In genomic region chr10:78416031-78416800, GRCh38 we compare ENCODE assay signal across 16 cellular contexts.
DNase-seq lines count a peak whose midpoint lies in the region; ATAC-seq and TF ChIP-seq lines count a peak whose summit lies in the region.
"Had no signal": no experiment of that assay in that cellular context is flagged by ENCODE, and none has a peak within 500 bp of the region (broad histone marks: within the 10 kb centered on the region; RNA-seq: fewer than 3 reads in every experiment).

No MANE protein-coding gene starts in this region.

- no peak for TF ChIP-seq CTCF in sigmoid colon (IDR thresholded peaks at IDR 0.05)

- no peak for TF ChIP-seq EP300 in sigmoid colon (IDR thresholded peaks at IDR 0.05)

- no peak overlapping the region for H3K4me3 Mint-ChIP-seq in activated naive CD4-positive, alpha-beta T cell treated with anti-CD3 and anti-CD28 coated beads for 36 hours
- H3K4me3 Mint-ChIP-seq: activated B cell treated with CpG ODN at 0.5 μM for 24 hours; stimulated activated memory B cell treated with anti-CD40 and anti-IgM and Interleukin-4, amounts not matched to agents 10 μg/mL and 1 μg/mL and 100 μg/mL, for 72 hours had no signal

- H3K9ac ChIP-seq in GM23248, result peak overlapping the region; percentile 26; the same call in 1 of the 2 replicates

- no peaks in the 10 kb centered on the region for H4K20me1 ChIP-seq in GM23248 (ENCODE audit: insufficient read depth)

- H3F3A ChIP-seq in GM23248 (ENCODE audit: insufficient read depth), result peaks cover 18% of the 10 kb centered on the region

- H3K36me3 Mint-ChIP-seq in activated naive CD4-positive, alpha-beta T cell treated with anti-CD3 and anti-CD28 coated beads for 36 hours (ENCODE audit: low read depth), result no peaks in the 10 kb centered on the region
- H3K36me3 Mint-ChIP-seq: stimulated activated memory B cell treated with anti-CD40 and anti-IgM and Interleukin-4, amounts not matched to agents 10 μg/mL and 1 μg/mL and 100 μg/mL, for 72 hours had no signal

- H3K9me2 ChIP-seq in GM23248 (ENCODE audit: insufficient read depth), result no peaks in the 10 kb centered on the region

- no peak for TF ChIP-seq POLR2A in sigmoid colon (IDR thresholded peaks at IDR 0.05)

- 1 to 2% methylated on average over 2 of the region's 2 CpGs for WGBS in GM23248 (ENCODE audit: low coverage in 1 of 2, low lambda C conversion rate in 2 of 2, missing lambda C conversion rate in 2 of 2), 2 experiments
- 52 to 66% methylated on average over 2 of the region's 2 CpGs for WGBS in sigmoid colon, 2 donors

- DNase-seq in GM23248, result peak; percentile 96
- DNase-seq in RPMI7951 (ENCODE audit: low read depth), result peak; percentile 90
- DNase-seq in fibroblast of gingiva (ENCODE audit: low read depth), result peak; percentile 16
- peak; percentile 29 for DNase-seq in sigmoid colon
- DNase-seq in activated naive CD4-positive, alpha-beta T cell treated with anti-CD3 and anti-CD28 coated beads for 36 hours, result no peak
- DNase-seq in cerebellar cortex (ENCODE audit: low spot score), result no peak
- no peak for DNase-seq in stimulated activated CD4-positive, alpha-beta T cell treated with anti-CD3 and anti-CD28 coated beads, Interleukin-4, amount 100 ng/mL, for 24 hours
- DNase-seq: activated B cell treated with CpG ODN at 0.5 μM for 24 hours; cortex of kidney; DND-41; hippocampal formation; NCI-H187; stimulated activated CD4-positive, alpha-beta T cell treated with anti-CD3 and anti-CD28 coated beads, Interleukin-12 subunit alpha, Interleukin-12 subunit beta, amount 100 ng/mL, for 4 hours had no signal

- no peak for ATAC-seq in HG02852 (IDR thresholded peaks at IDR 0.05; ENCODE audit: unreplicated experiment)
- ATAC-seq: stimulated activated memory B cell treated with anti-CD40 and anti-IgM and Interleukin-4, amounts not matched to agents 10 μg/mL and 1 μg/mL and 100 μg/mL, for 72 hours had no signal

- in situ Hi-C loops in GM23248 (cut with MboI), result no loop called here

- 0 out of 2 replicates have a peak overlapping the region, but pooled peaks have one; percentile 20 for H2AFZ ChIP-seq in GM23248

- no peaks in the 10 kb centered on the region for H3K4me1 Mint-ChIP-seq in activated naive CD4-positive, alpha-beta T cell treated with anti-CD3 and anti-CD28 coated beads for 36 hours (ENCODE audit: low read depth)
- H3K4me1 Mint-ChIP-seq: activated B cell treated with CpG ODN at 0.5 μM for 24 hours; stimulated activated memory B cell treated with anti-CD40 and anti-IgM and Interleukin-4, amounts not matched to agents 10 μg/mL and 1 μg/mL and 100 μg/mL, for 72 hours had no signal

- H3K4me3 ChIP-seq in GM23248 (peak overlapping the region; percentile 17; the same call in 1 of the 2 replicates), sigmoid colon (no peak overlapping the region)

- H3K79me2 ChIP-seq in GM23248 (ENCODE audit: insufficient read depth), result no peaks in the 10 kb centered on the region

- H3K9me3 Mint-ChIP-seq in activated naive CD4-positive, alpha-beta T cell treated with anti-CD3 and anti-CD28 coated beads for 36 hours, result no peaks in the 10 kb centered on the region
- H3K9me3 Mint-ChIP-seq: activated B cell treated with CpG ODN at 0.5 μM for 24 hours; stimulated activated memory B cell treated with anti-CD40 and anti-IgM and Interleukin-4, amounts not matched to agents 10 μg/mL and 1 μg/mL and 100 μg/mL, for 72 hours had no signal

- H3K27me3 ChIP-seq in GM23248 (replicated peaks; ENCODE audit: insufficient read depth) (no peaks in the 10 kb centered on the region), sigmoid colon (no peaks in the 10 kb centered on the region)

- no peaks in the 10 kb centered on the region for H3K27me3 Mint-ChIP-seq in activated naive CD4-positive, alpha-beta T cell treated with anti-CD3 and anti-CD28 coated beads for 36 hours (ENCODE audit: low read depth)

- intact Hi-C loops in sigmoid colon (cut with DNase I), result no loop called here
- intact Hi-C loops in activated naive CD4-positive, alpha-beta T cell treated with anti-CD3 and anti-CD28 coated beads for 36 hours (cut with micrococcal nuclease), result no loop called here

- peak overlapping the region; percentile 71 for H3K27ac ChIP-seq in GM23248
- no peak overlapping the region for H3K27ac ChIP-seq in sigmoid colon
- H3K27ac ChIP-seq: HL-60 had no signal

- peak overlapping the region; percentile 63 for H3K4me2 ChIP-seq in GM23248 (ENCODE audit: unreplicated experiment)

- H3K27ac Mint-ChIP-seq in activated naive CD4-positive, alpha-beta T cell treated with anti-CD3 and anti-CD28 coated beads for 36 hours, result no peak overlapping the region
- H3K27ac Mint-ChIP-seq: activated B cell treated with CpG ODN at 0.5 μM for 24 hours; stimulated activated memory B cell treated with anti-CD40 and anti-IgM and Interleukin-4, amounts not matched to agents 10 μg/mL and 1 μg/mL and 100 μg/mL, for 72 hours had no signal

- CTCF ChIA-PET in activated naive CD4-positive, alpha-beta T cell treated with anti-CD3 and anti-CD28 coated beads for 36 hours (lab: Charles Lee), result interaction anchor here (1.5 kb wide), 1 partner anchor 10 kb away, joined by 3 read pairs; no protein-coding TSS in a partner anchor

- no peaks in the 10 kb centered on the region for H3K9me3 ChIP-seq in GM23248 (ENCODE audit: low read depth)
- no peaks in the 10 kb centered on the region for H3K9me3 ChIP-seq in sigmoid colon

- peaks cover 28% of the 10 kb centered on the region for H3K4me1 ChIP-seq in GM23248 (ENCODE audit: insufficient read depth)
- H3K4me1 ChIP-seq in sigmoid colon, result no peaks in the 10 kb centered on the region

- H3K36me3 ChIP-seq in GM23248 (ENCODE audit: low read depth) (no peaks in the 10 kb centered on the region), sigmoid colon (no peaks in the 10 kb centered on the region)

Comparison
In these comparisons a context has a peak if more than half of its experiments do, and no peak if none do; other contexts are left out.
1. DNase-seq: peak in GM23248 (single experiment), RPMI7951 (single experiment), fibroblast of gingiva (single experiment) and sigmoid colon (single experiment); none in activated naive CD4-positive, alpha-beta T cell treated with anti-CD3 and anti-CD28 coated beads for 36 hours (single experiment), cerebellar cortex (single experiment) and stimulated activated CD4-positive, alpha-beta T cell treated with anti-CD3 and anti-CD28 coated beads, Interleukin-4, amount 100 ng/mL, for 24 hours (single experiment).